25 cellular contexts compared by ENCODE assay signal in the genomic region with DNA sequence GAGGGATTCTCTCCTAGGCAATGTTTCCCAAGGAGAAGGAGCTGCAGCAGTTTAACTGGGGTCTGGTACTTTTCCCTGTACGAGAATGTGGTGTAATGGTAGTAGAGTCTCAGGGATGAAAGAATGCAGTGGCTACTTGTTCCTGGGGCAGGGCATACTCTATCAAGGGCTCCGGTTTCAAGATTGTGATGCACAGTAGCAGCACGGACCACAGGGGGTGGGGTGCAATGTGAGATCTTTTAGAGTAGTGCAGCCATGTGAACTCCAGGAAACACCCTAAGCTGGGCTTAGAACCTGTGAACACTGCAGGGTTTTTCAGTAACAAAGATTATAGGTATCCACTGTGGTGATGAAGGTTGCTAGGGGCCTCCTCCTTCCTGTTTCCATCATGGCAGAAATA.
A peak's percentile ranks its signal among the peaks of the same experiment; 100 is the strongest.
DNase-seq lines count a peak whose midpoint lies in the region; ATAC-seq and TF ChIP-seq lines count a peak whose summit lies in the region.
"Had no signal": no experiment of that assay in that cellular context is flagged by ENCODE, and none has a peak within 500 bp of the region (broad histone marks: within the 10 kb centered on the region; RNA-seq: fewer than 3 reads in every experiment).

No MANE protein-coding gene starts in this region.

- H3K36me3 ChIP-seq in GM23338 (ENCODE audit: insufficient read depth) = no peaks in the 10 kb centered on the region
- no peaks in the 10 kb centered on the region for H3K36me3 ChIP-seq in thoracic aorta
- H3K36me3 ChIP-seq: HAP-1, MG63, SJCRH30 had no signal

- H3K27ac Mint-ChIP-seq in GM23338 = peak overlapping the region; percentile 56; the same call in 1 of the 2 replicates
- H3K27ac Mint-ChIP-seq: B cell, HFFc6, T-cell had no signal

- no peaks in the 10 kb centered on the region for H3K79me2 ChIP-seq in GM23338 (replicated peaks; ENCODE audit: insufficient read depth)

- H3K9me2 ChIP-seq in GM23338 (ENCODE audit: insufficient read depth) = peaks cover 12% of the 10 kb centered on the region; the same call in 1 of the 2 replicates

- H3K4me3 ChIP-seq in GM23338 (no peak overlapping the region), NB4 (ENCODE audit: low read depth, low read length) (no peak overlapping the region), thoracic aorta (no peak overlapping the region)
- H3K4me3 ChIP-seq: HAP-1, MG63, SJCRH30 had no signal

- H3K27ac ChIP-seq in GM23338 (ENCODE audit: low read depth) (no peak overlapping the region), thoracic aorta (no peak overlapping the region)
- H3K27ac ChIP-seq: SJCRH30 had no signal

- no peaks in the 10 kb centered on the region for H3K9me3 ChIP-seq in thoracic aorta
- H3K9me3 ChIP-seq: HAP-1, MG63, SJCRH30 had no signal

- H3K4me1 ChIP-seq in GM23338 (ENCODE audit: insufficient read depth) = no peaks in the 10 kb centered on the region
- no peaks in the 10 kb centered on the region for H3K4me1 ChIP-seq in thoracic aorta (ENCODE audit: control insufficient read depth in 1 of 2, low read depth in 2 of 2)
- H3K4me1 ChIP-seq: HAP-1, SJCRH30 had no signal

- no peak overlapping the region for H3K4me3 Mint-ChIP-seq in GM23338
- H3K4me3 Mint-ChIP-seq: B cell, HFFc6, T-cell had no signal

- no peak overlapping the region for H2AFZ ChIP-seq in GM23338

- H3K27me3 Mint-ChIP-seq in GM23338 (ENCODE audit: insufficient read depth, low read depth, poor library complexity) = peaks cover 7% of the 10 kb centered on the region
- H3K27me3 Mint-ChIP-seq: B cell, T-cell had no signal

- H3K36me3 Mint-ChIP-seq in GM23338 (ENCODE audit: low read depth) = peaks cover 3% of the 10 kb centered on the region; the same call in 2 of the 3 replicates
- H3K36me3 Mint-ChIP-seq: T-cell had no signal

- H3K4me1 Mint-ChIP-seq in GM23338 = peaks cover 8% of the 10 kb centered on the region; the same call in 2 of the 3 replicates
- H3K4me1 Mint-ChIP-seq: B cell, T-cell had no signal

- no peak for TF ChIP-seq POLR2A in NB4 (IDR thresholded peaks at IDR 0.05; ENCODE audit: extremely low read depth, insufficient read length)

- no peak for TF ChIP-seq CTCF in GM23338 (conservative IDR thresholded peaks at IDR 0.05; ENCODE audit: low read depth in 2 of 2)
- no peak for TF ChIP-seq CTCF in NB4 (IDR thresholded peaks at IDR 0.05; ENCODE audit: low read depth, low read length)
- no peak for TF ChIP-seq CTCF in thoracic aorta (IDR thresholded peaks at IDR 0.05)

- H3F3A ChIP-seq in GM23338 (replicated peaks; ENCODE audit: low read depth) = no peaks in the 10 kb centered on the region

- peaks cover 3% of the 10 kb centered on the region; the same call in 2 of the 3 replicates for H3K9me3 Mint-ChIP-seq in GM23338

- H4K20me1 ChIP-seq in GM23338 (replicated peaks; ENCODE audit: insufficient read depth) = no peaks in the 10 kb centered on the region

- no peaks in the 10 kb centered on the region for H3K27me3 ChIP-seq in GM23338 (ENCODE audit: insufficient read depth)
- H3K27me3 ChIP-seq in thoracic aorta (replicated peaks; ENCODE audit: insufficient read depth) = no peaks in the 10 kb centered on the region
- H3K27me3 ChIP-seq: MG63, SJCRH30 had no signal

- DNase-seq in GM23338 (ENCODE audit: low spot score) (no peak), NB4 (ENCODE audit: low read depth) (peak; percentile 5), SKM-1 treated with dmso at 0.1 percent for 144 hours (lab: John Stamatoyannopoulos, UW; ENCODE audit: unreplicated experiment) (peak; percentile 24), thoracic aorta (ENCODE audit: low spot score) (no peak), cortex of kidney (lab: John Stamatoyannopoulos, UW) (no peak), A172 (ENCODE audit: low spot score) (no peak), NCI-H2029 (lab: John Stamatoyannopoulos, UW) (no peak)
- DNase-seq: Calu3, DMS79 treated with DMSO at 0.1 percent for 48 hours, GF-D8, GOT3, HFFc6, KG1, MG63, NCI-H1092 treated with DMSO at 0.1 percent for 48 hours, NCI-H1436, NCI-H187 treated with DMSO at 0.1 percent for 48 hours, NCI-H2107, NCI-H524, NCI-H748 treated with DMSO at 0.1 percent for 48 hours, SJCRH30, T-cell had no signal

- ATAC-seq in GM23338 (no peak; the same call in 2 of the 3 replicates), thoracic aorta (ENCODE audit: insufficient number of reproducible peaks, low FRiP score, low read depth) (peak; percentile 55)
- ATAC-seq: SK-N-SH treated with all-trans-retinoic acid at 6 μM for 48 hours, T-cell had no signal

- H3K4me2 ChIP-seq in GM23338 = no peak overlapping the region

TF ChIP-seq in GM23338, 12 proteins besides CTCF, POLR2A, EP300 and RAD21 (continues in another document):
- TF ChIP-seq, protein P1, sequence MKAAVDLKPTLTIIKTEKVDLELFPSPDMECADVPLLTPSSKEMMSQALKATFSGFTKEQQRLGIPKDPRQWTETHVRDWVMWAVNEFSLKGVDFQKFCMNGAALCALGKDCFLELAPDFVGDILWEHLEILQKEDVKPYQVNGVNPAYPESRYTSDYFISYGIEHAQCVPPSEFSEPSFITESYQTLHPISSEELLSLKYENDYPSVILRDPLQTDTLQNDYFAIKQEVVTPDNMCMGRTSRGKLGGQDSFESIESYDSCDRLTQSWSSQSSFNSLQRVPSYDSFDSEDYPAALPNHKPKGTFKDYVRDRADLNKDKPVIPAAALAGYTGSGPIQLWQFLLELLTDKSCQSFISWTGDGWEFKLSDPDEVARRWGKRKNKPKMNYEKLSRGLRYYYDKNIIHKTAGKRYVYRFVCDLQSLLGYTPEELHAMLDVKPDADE (IDR thresholded peaks at IDR 0.05) = no peak
- no peak for TF ChIP-seq JUNB (IDR thresholded peaks at IDR 0.05; ENCODE audit: unreplicated experiment)
- no peak for TF ChIP-seq ZNF114 (CRISPR knock-in tag; IDR thresholded peaks at IDR 0.05)
- TF ChIP-seq EZH2 (IDR thresholded peaks at IDR 0.05; ENCODE audit: low read depth, unreplicated experiment) = no peak
- TF ChIP-seq STAT1 (IDR thresholded peaks at IDR 0.05; ENCODE audit: unreplicated experiment) = no peak
- TF ChIP-seq, protein P2, sequence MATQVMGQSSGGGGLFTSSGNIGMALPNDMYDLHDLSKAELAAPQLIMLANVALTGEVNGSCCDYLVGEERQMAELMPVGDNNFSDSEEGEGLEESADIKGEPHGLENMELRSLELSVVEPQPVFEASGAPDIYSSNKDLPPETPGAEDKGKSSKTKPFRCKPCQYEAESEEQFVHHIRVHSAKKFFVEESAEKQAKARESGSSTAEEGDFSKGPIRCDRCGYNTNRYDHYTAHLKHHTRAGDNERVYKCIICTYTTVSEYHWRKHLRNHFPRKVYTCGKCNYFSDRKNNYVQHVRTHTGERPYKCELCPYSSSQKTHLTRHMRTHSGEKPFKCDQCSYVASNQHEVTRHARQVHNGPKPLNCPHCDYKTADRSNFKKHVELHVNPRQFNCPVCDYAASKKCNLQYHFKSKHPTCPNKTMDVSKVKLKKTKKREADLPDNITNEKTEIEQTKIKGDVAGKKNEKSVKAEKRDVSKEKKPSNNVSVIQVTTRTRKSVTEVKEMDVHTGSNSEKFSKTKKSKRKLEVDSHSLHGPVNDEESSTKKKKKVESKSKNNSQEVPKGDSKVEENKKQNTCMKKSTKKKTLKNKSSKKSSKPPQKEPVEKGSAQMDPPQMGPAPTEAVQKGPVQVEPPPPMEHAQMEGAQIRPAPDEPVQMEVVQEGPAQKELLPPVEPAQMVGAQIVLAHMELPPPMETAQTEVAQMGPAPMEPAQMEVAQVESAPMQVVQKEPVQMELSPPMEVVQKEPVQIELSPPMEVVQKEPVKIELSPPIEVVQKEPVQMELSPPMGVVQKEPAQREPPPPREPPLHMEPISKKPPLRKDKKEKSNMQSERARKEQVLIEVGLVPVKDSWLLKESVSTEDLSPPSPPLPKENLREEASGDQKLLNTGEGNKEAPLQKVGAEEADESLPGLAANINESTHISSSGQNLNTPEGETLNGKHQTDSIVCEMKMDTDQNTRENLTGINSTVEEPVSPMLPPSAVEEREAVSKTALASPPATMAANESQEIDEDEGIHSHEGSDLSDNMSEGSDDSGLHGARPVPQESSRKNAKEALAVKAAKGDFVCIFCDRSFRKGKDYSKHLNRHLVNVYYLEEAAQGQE (IDR thresholded peaks at IDR 0.05; ENCODE audit: unreplicated experiment) = no peak
- no peak for TF ChIP-seq CREB1 (CRISPR knock-in tag; IDR thresholded peaks at IDR 0.05; ENCODE audit: low read depth)
- no peak for TF ChIP-seq ZNF331 (CRISPR knock-in tag; IDR thresholded peaks at IDR 0.05; ENCODE audit: low read depth)
- TF ChIP-seq EZH2phosphoT487 (IDR thresholded peaks at IDR 0.05; ENCODE audit: unreplicated experiment) = no peak
- TF ChIP-seq POLR2AphosphoS5 (IDR thresholded peaks at IDR 0.05; ENCODE audit: low read depth) = no peak

Comparison
In these comparisons a context has a peak if more than half of its experiments do, and no peak if none do; other contexts are left out.
1. DNase-seq: peak in NB4 (single experiment) and SKM-1 treated with dmso at 0.1 percent for 144 hours (single experiment); none in GM23338 (single experiment), thoracic aorta (single experiment), cortex of kidney (single experiment), A172 (single experiment) and NCI-H2029 (single experiment).